Comparison of ENCODE assay signal across 25 cellular contexts in the genomic region with DNA sequence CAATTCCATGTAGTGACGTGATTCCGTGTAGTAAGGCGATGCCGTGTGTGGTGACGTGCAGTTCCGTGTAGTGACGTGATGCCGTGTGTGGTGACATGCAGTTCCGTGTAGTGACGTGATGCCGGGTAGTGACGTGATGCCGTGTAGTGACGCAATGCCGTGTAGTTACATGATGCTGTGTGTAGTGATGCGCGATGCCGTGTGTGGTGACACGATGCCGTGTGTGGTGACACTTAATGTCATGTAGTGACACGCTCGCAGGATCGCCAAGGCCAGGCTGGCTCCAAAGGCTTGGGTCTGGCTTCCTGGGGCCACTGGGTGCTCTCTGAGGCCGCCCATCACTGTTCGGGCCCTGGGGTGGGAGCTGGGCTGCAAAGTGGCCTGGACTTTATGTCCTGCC. TPM values are rescaled to one million over a fixed set of nuclear protein-coding genes. Genes with fewer than 3 reads are reported as not detected.
A peak's percentile ranks its signal among the peaks of the same experiment; 100 is the strongest.
DNase-seq lines count a peak whose midpoint lies in the region; ATAC-seq, FAIRE-seq and TF ChIP-seq lines count a peak whose summit lies in the region.
"Had no signal": no experiment of that assay in that cellular context is flagged by ENCODE, and none has a peak within 500 bp of the region (broad histone marks: within the 10 kb centered on the region; RNA-seq: fewer than 3 reads in every experiment).

No MANE protein-coding gene starts in this region.

- H2BK12ac ChIP-seq in H9 (ENCODE audit: insufficient read length, low read depth, low read length), result no peak overlapping the region

- no peak for TF ChIP-seq EP300 in K562 (IDR thresholded peaks at IDR 0.05; ENCODE audit: low read length)

- H3K4me3 ChIP-seq in K562, result no peak overlapping the region
- no peak overlapping the region for H3K4me3 ChIP-seq in right cardiac atrium (ENCODE audit: low read length)
- H3K4me3 ChIP-seq: esophagus muscularis mucosa, gastroesophageal sphincter, MG63, stomach had no signal

- H3K9me3 Mint-ChIP-seq in H9, result no peaks in the 10 kb centered on the region
- H3K9me3 Mint-ChIP-seq: IgD-negative memory B cell had no signal

- no peak for ATAC-seq in K562
- ATAC-seq in right cardiac atrium, result no peak
- ATAC-seq in GM21825 (IDR thresholded peaks at IDR 0.05; ENCODE audit: unreplicated experiment), result no peak
- ATAC-seq: gastroesophageal sphincter had no signal

- H3K9ac ChIP-seq in H9 (ENCODE audit: extremely low read depth, insufficient read length, low read length), result no peak overlapping the region
- H3K9ac ChIP-seq in K562 (ENCODE audit: insufficient read depth in 1 of 2, low read depth in 2 of 2, low read length in 2 of 2), result no peak overlapping the region

- H2BK15ac ChIP-seq in H9 (ENCODE audit: low read depth, low read length), result no peak overlapping the region

- H4K8ac ChIP-seq in H9 (replicated peaks; ENCODE audit: insufficient read length, low read depth, low read length), result peak overlapping the region; percentile 79

- H3K4me3 Mint-ChIP-seq in H9, result no peak overlapping the region
- H3K4me3 Mint-ChIP-seq: IgD-negative memory B cell had no signal

- no peak overlapping the region for H3K14ac ChIP-seq in H9 (ENCODE audit: insufficient read depth, low read length)

- peak overlapping the region; percentile 13 for H2BK5ac ChIP-seq in H9 (ENCODE audit: insufficient read length, low read length)

- H3K9me3 ChIP-seq in H9 (ENCODE audit: control insufficient read depth, low read depth, low read length) (no peaks in the 10 kb centered on the region), K562 (replicated peaks; ENCODE audit: control insufficient read depth, insufficient read depth, low read depth, low read length) (no peaks in the 10 kb centered on the region), right cardiac atrium (ENCODE audit: control insufficient read depth, low read length) (no peaks in the 10 kb centered on the region)
- H3K9me3 ChIP-seq: BE2C, esophagus muscularis mucosa, gastroesophageal sphincter, MG63, stomach had no signal

- peaks cover 35 to 40% of the 10 kb centered on the region in 2 experiments for H3K4me1 Mint-ChIP-seq in H9
- H3K4me1 Mint-ChIP-seq: IgD-negative memory B cell had no signal

- TF ChIP-seq RAD21 in K562 (CRISPR knock-in tag; conservative IDR thresholded peaks at IDR 0.05 in 1 of 2, IDR thresholded peaks at IDR 0.05 in 1 of 2), result no peak

- peak overlapping the region; percentile 1 to 38 (median 32); a peak in 6 of 7 replicates for H3K27ac Mint-ChIP-seq in H9

- no peak overlapping the region for H3T11ph ChIP-seq in H9 (ENCODE audit: low read length)

- H3K4me1 ChIP-seq in H9 (ENCODE audit: insufficient read depth, low read length) (peaks cover 6% of the 10 kb centered on the region), K562 (replicated peaks in 1 of 2; ENCODE audit: control insufficient read depth in 2 of 2, insufficient read depth in 2 of 2, low read length in 2 of 2) (peaks cover 0 to 80% of the 10 kb centered on the region in 2 experiments; a peak in 3 of 5 replicates), right cardiac atrium (ENCODE audit: control insufficient read depth, insufficient read depth, low read length) (no peaks in the 10 kb centered on the region)

- peaks cover 4% of the 10 kb centered on the region for H4K20me1 ChIP-seq in H9 (ENCODE audit: control insufficient read depth, insufficient read depth, insufficient read length)
- H4K20me1 ChIP-seq in K562 (replicated peaks; ENCODE audit: control insufficient read depth, insufficient read depth, low read length), result peaks cover 45% of the 10 kb centered on the region

- no peak for FAIRE-seq in K562 (lab: Jason Lieb, UNC)
- FAIRE-seq: GM12892, keratinocyte, TTC549 had no signal

- no peak for TF ChIP-seq CTCF in H9 (conservative IDR thresholded peaks at IDR 0.05)
- TF ChIP-seq CTCF in K562 (IDR thresholded peaks at IDR 0.05 in 2 of 3, conservative IDR thresholded peaks at IDR 0.05 in 1 of 3; ENCODE audit: insufficient read depth in 2 of 3, low read depth in 1 of 3, low read length in 3 of 3), result no peak

- peak overlapping the region; percentile 43 for H3K18ac ChIP-seq in H9 (ENCODE audit: insufficient read length, low read depth, low read length)

- POLR2A ChIA-PET in K562 (lab: Yijun Ruan, JAX), result interaction anchor here (0.6 to 1.0 kb wide), 4 partner anchors 11 to 98 kb away, joined by 3 to 5 read pairs (median 4); no protein-coding TSS in a partner anchor

- H3K27me3 ChIP-seq in H9 (ENCODE audit: insufficient read depth, low read length) (no peaks in the 10 kb centered on the region), K562 (ENCODE audit: control insufficient read depth in 2 of 2, insufficient read depth in 2 of 2, low read length in 2 of 2) (no peaks in the 10 kb centered on the region; a peak in 2 of 5 replicates), right cardiac atrium (ENCODE audit: control insufficient read depth, insufficient read depth) (no peaks in the 10 kb centered on the region)
- H3K27me3 ChIP-seq: BE2C, esophagus muscularis mucosa, gastroesophageal sphincter, MG63, stomach had no signal

- no peak overlapping the region for H2BK120ac ChIP-seq in H9 (ENCODE audit: low read depth, low read length, poor library complexity, severe bottlenecking)

- H2BK20ac ChIP-seq in H9 (ENCODE audit: low read depth, low read length, poor library complexity, severe bottlenecking), result no peak overlapping the region

- intact Hi-C loops in K562 (cut with micrococcal nuclease), result no loop called here
- intact Hi-C loops in right cardiac atrium (cut with DNase I), result no loop called here
- intact Hi-C loops in posterior vena cava (cut with DNase I), result no loop called here

- H2AFZ ChIP-seq in H9 (ENCODE audit: low read length), result no peak overlapping the region
- H2AFZ ChIP-seq in K562 (ENCODE audit: low read depth, low read length), result no peak overlapping the region

- H3K4me2 ChIP-seq in H9 (ENCODE audit: insufficient read depth, insufficient read length, low read length) (no peak overlapping the region), K562 (ENCODE audit: insufficient read depth, low read length) (no peak overlapping the region)

- H4K91ac ChIP-seq in H9 (ENCODE audit: insufficient read length, low read depth, low read length), result no peak overlapping the region

- BruUV-seq in K562 (replicated peaks; lab: Mats Ljungman, UMichigan), result no TSS peak

- CTCF ChIA-PET in K562 (lab: Yijun Ruan, JAX; ENCODE audit: low intra/inter-chr PET ratio), result no interaction called here

- no peak for DNase-seq in H9
- DNase-seq in K562 (ENCODE audit: extremely low read depth in 1 of 4, low spot score in 3 of 4), result no peak
- peak; percentile 13 to 54 (median 38) for DNase-seq in right cardiac atrium
- peak; percentile 70 for DNase-seq in posterior vena cava (ENCODE audit: low spot score)
- DNase-seq in DMS79 treated with DMSO at 0.1 percent for 48 hours (lab: John Stamatoyannopoulos, UW), result no peak
- DNase-seq in SIG-M5 treated with dmso at 0.1 percent for 504 hours (lab: John Stamatoyannopoulos, UW; ENCODE audit: unreplicated experiment), result no peak
- DNase-seq in NCI-H1417 (lab: John Stamatoyannopoulos, UW), result no peak
- DNase-seq: activated CD4-positive, alpha-beta T cell treated with anti-CD3 and anti-CD28 coated beads for 1 hour; activated T-cell treated with anti-CD3 and anti-CD28 coated beads, Interleukin-2, amount 50 U/mL, for 1 hour; BE2C; COR-L47; effector CD4-positive, alpha-beta T cell; NCI-H1436; NCI-H526 treated with DMSO at 0.1 percent for 48 hours; SHP77 treated with DMSO at 0.1 percent for 48 hours; stomach had no signal

- H3K27ac ChIP-seq in H9 (ENCODE audit: insufficient read length, low read depth, low read length) (no peak overlapping the region), K562 (ENCODE audit: extremely low read depth, low read depth, low read length) (no peak overlapping the region), right cardiac atrium (ENCODE audit: low read length) (no peak overlapping the region)
- H3K27ac ChIP-seq: HL-60 had no signal

- peaks cover 3% of the 10 kb centered on the region for H3K9me1 ChIP-seq in K562 (ENCODE audit: control insufficient read depth, insufficient read depth, low read length)

- H3K36me3 ChIP-seq in K562 (ENCODE audit: control insufficient read depth, insufficient read depth, low read length), result no peaks in the 10 kb centered on the region
- H3K36me3 ChIP-seq: BE2C, gastroesophageal sphincter, MG63, stomach had no signal

- H3K23me2 ChIP-seq in H9 (ENCODE audit: insufficient read length, low read depth, low read length, poor library complexity, severe bottlenecking), result no peaks in the 10 kb centered on the region

- H3K79me1 ChIP-seq in H9 (ENCODE audit: insufficient read depth, low read depth, low read length, poor library complexity, severe bottlenecking), result peaks cover 16% of the 10 kb centered on the region

- TF ChIP-seq POLR2A in K562 (conservative IDR thresholded peaks at IDR 0.05), result no peak

- H3K23ac ChIP-seq in H9 (ENCODE audit: insufficient read length, low read depth, low read length), result peak overlapping the region; percentile 74

- peak overlapping the region; percentile 79 for H4K5ac ChIP-seq in H9 (ENCODE audit: insufficient read length, low read depth, low read length)

- no CpG with 5 or more reads among the region's 25 CpGs for WGBS in H9 (ENCODE audit: extremely low coverage, insufficient read length, low lambda C conversion rate)
- 71% methylated on average over 25 of the region's 25 CpGs for whole genome bisulfite sequencing in K562 (ENCODE audit: insufficient coverage, low coverage, missing lambda C conversion rate)
- WGBS in right cardiac atrium, result 95% methylated on average over 25 of the region's 25 CpGs

- H3K79me2 ChIP-seq in H9 (ENCODE audit: insufficient read depth, low read length), result peaks cover 76% of the 10 kb centered on the region; the same call in 1 of the 2 replicates
- H3K79me2 ChIP-seq in K562 (ENCODE audit: control insufficient read depth, insufficient read depth, low read length), result peaks cover 2% of the 10 kb centered on the region; the same call in 1 of the 3 replicates

- no peaks in the 10 kb centered on the region for H3K27me3 Mint-ChIP-seq in H9 (ENCODE audit: low read depth)

- peak overlapping the region; percentile 33 for H3K56ac ChIP-seq in H9 (ENCODE audit: insufficient read length, low read depth, low read length)

- H3K4ac ChIP-seq in H9 (ENCODE audit: low read depth, low read length), result no peak overlapping the region

- H2AK5ac ChIP-seq in H9 (ENCODE audit: insufficient read length, low read length), result no peak overlapping the region

- peaks cover 0 to 18% (median 7%) of the 10 kb centered on the region in 3 experiments; a peak in 6 of 7 replicates for H3K36me3 Mint-ChIP-seq in H9 (ENCODE audit: insufficient read depth in 1 of 3, low read depth in 3 of 3)
- H3K36me3 Mint-ChIP-seq: IgD-negative memory B cell had no signal

- in situ Hi-C loops in K562 (cut with MboI), result no loop called here

RNA-seq across cellular contexts. Expression of a gene that starts 14.2 kb away (rescaled TPM):
- 232 and 234 TPM in 2 replicates for total RNA-seq in H9 (2021)
- total RNA-seq in K562 (2011; cell fraction: chromatin; rRNA removed; ENCODE audit: low replicate concordance), result 18.2 and 47.1 TPM in 2 replicates
- total RNA-seq in K562 (2011; cell fraction: nucleolus; rRNA removed), result 42.8 and 53.0 TPM in 2 replicates
- total RNA-seq in K562 (2011; cell fraction: nucleoplasm; rRNA removed), result 26.1 and 28.1 TPM in 2 replicates
- 12.0 and 16.1 TPM in 2 replicates for total RNA-seq in K562 (2014; rRNA removed)
- total RNA-seq in K562 (2014; rRNA removed; fragmentation: Illumina TruSeq; extraction: Trizol), result 0.54 and 1.1 TPM in 2 replicates
- total RNA-seq in K562 (2015; rRNA removed; fragmentation: Illumina TruSeq; extraction: Trizol), result 1.6 and 2.3 TPM in 2 replicates
- total RNA-seq in K562 (2021), result 16.1 and 16.4 TPM in 2 replicates
- polyA plus RNA-seq in K562 (2011; rRNA removed), result 4.9 and 16.8 TPM in 2 replicates
- polyA plus RNA-seq in K562 (2011; cell fraction: cytosol; rRNA removed), result 23.2 and 39.2 TPM in 2 replicates
- 67.4 and 83.8 TPM in 2 replicates for polyA plus RNA-seq in K562 (2011; cell fraction: nucleus; rRNA removed)
- polyA plus RNA-seq in K562 (2012), result 6.2 and 11.5 TPM in 2 replicates
- polyA plus RNA-seq in K562 (2014; fragmentation: Illumina TruSeq; extraction: Trizol), result 2.0 and 5.5 TPM in 2 replicates
- under 1 TPM; 0.14 to 0.25 TPM for polyA plus RNA-seq in K562 (2014; fragmentation: Nextera tagmentation; extraction: Ambion mirVana)
- polyA plus RNA-seq in K562 (2014; rRNA removed), result 7.8 and 11.8 TPM in 2 replicates
- 2.9 and 3.3 TPM in 2 replicates for polyA minus RNA-seq in K562 (2011; rRNA and poly(A)+ RNA removed)
- 11.5 and 49.2 TPM in 2 replicates for polyA minus RNA-seq in K562 (2011; cell fraction: cytosol; rRNA and poly(A)+ RNA removed)
- 11.6 and 22.0 TPM in 2 replicates for polyA minus RNA-seq in K562 (2011; cell fraction: nucleus; rRNA and poly(A)+ RNA removed)
- 100 to 1,000 TPM in 1 of 4 donors, 10 to 100 TPM in 3; 63.5 to 134 (median 84.6) TPM for total RNA-seq in right cardiac atrium
- 52.3 TPM for polyA plus RNA-seq in right cardiac atrium
- 100 to 1,000 TPM; 117 to 133 TPM for total RNA-seq in posterior vena cava

Comparison
In these comparisons a context has a peak if more than half of its experiments do, and no peak if none do; other contexts are left out.
1. DNase-seq: peak in right cardiac atrium (3 of 3) and posterior vena cava (single experiment); none in H9 (single experiment), K562 (0 of 4), DMS79 treated with DMSO at 0.1 percent for 48 hours (single experiment), SIG-M5 treated with dmso at 0.1 percent for 504 hours (single experiment) and NCI-H1417 (0 of 3).